ENCODE assay signal across 1 cellular context in genomic region chr21:26087223-26087918, GRCh38.
TF ChIP-seq lines count a peak whose summit lies in the region.

No MANE protein-coding gene starts in this region.

TF ChIP-seq in WTC11, 78 proteins besides CTCF, POLR2A, EP300 and RAD21 (continued from another document):
- TF ChIP-seq ZNF281 (CRISPR knock-in tag; IDR thresholded peaks at IDR 0.05) (no peak), RORB (CRISPR knock-in tag; IDR thresholded peaks at IDR 0.05) (no peak), IRF2 (CRISPR knock-in tag; IDR thresholded peaks at IDR 0.05; ENCODE audit: borderline replicate concordance, low read depth) (no peak)
- TF ChIP-seq, protein P1, sequence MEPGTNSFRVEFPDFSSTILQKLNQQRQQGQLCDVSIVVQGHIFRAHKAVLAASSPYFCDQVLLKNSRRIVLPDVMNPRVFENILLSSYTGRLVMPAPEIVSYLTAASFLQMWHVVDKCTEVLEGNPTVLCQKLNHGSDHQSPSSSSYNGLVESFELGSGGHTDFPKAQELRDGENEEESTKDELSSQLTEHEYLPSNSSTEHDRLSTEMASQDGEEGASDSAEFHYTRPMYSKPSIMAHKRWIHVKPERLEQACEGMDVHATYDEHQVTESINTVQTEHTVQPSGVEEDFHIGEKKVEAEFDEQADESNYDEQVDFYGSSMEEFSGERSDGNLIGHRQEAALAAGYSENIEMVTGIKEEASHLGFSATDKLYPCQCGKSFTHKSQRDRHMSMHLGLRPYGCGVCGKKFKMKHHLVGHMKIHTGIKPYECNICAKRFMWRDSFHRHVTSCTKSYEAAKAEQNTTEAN (CRISPR knock-in tag; IDR thresholded peaks at IDR 0.05), result no peak
TF ChIP-seq in WTC11: peak in this region for 0.
